28 cellular contexts compared by ENCODE assay signal in genomic region chr20:60648556-60648955, GRCh38.
"Had no signal": no experiment of that assay in that cellular context is flagged by ENCODE, and none has a peak within 500 bp of the region (broad histone marks: within the 10 kb centered on the region; RNA-seq: fewer than 3 reads in every experiment).

No MANE protein-coding gene starts in this region.

- H3K4me1 Mint-ChIP-seq: activated CD4-positive, alpha-beta T cell treated with anti-CD3 and anti-CD28 coated beads, Interleukin-2, amount 10 ng/mL, durations not matched to agents 24 days and 14 days; activated naive CD8-positive, alpha-beta T cell treated with anti-CD3 and anti-CD28 coated beads for 36 hours; activated T-helper 17 cell treated with anti-CD3 and anti-CD28 coated beads, Interleukin-2, amount 50 U/mL, for 72 hours had no signal

- H3K27ac Mint-ChIP-seq: activated CD4-positive, alpha-beta T cell treated with anti-CD3 and anti-CD28 coated beads, Interleukin-2, amount 10 ng/mL, durations not matched to agents 24 days and 14 days; activated CD8-positive, alpha-beta T cell treated with anti-CD3 and anti-CD28 coated beads for 36 hours; activated naive CD8-positive, alpha-beta T cell treated with anti-CD3 and anti-CD28 coated beads for 36 hours; activated T-cell treated with anti-CD3 and anti-CD28 coated beads, Interleukin-2, amount 50 U/mL, for 72 hours; activated T-helper 17 cell treated with anti-CD3 and anti-CD28 coated beads, Interleukin-2, amount 50 U/mL, for 72 hours had no signal

- H3K9me3 Mint-ChIP-seq: activated naive CD8-positive, alpha-beta T cell treated with anti-CD3 and anti-CD28 coated beads for 36 hours had no signal

- DNase-seq: activated CD4-positive, alpha-beta T cell treated with anti-CD3 and anti-CD28 coated beads, Interleukin-2, amount 10 ng/mL, durations not matched to agents 24 days and 14 days; activated CD4-positive, alpha-beta T cell treated with anti-CD3 and anti-CD28 coated beads, Interleukin-2, amount 50 U/mL, for 4 hours; activated CD8-positive, alpha-beta T cell treated with anti-CD3 and anti-CD28 coated beads for 36 hours; activated effector memory CD4-positive, alpha-beta T cell treated with anti-CD3 and anti-CD28 coated beads, Interleukin-2, amount 50 U/mL, for 16 hours; activated naive CD4-positive, alpha-beta T cell; activated naive CD4-positive, alpha-beta T cell treated with anti-CD3 and anti-CD28 coated beads, Interleukin-2, amount 50 U/mL, for 16 hours; activated naive CD8-positive, alpha-beta T cell treated with anti-CD3 and anti-CD28 coated beads for 36 hours; activated T-cell treated with anti-CD3 and anti-CD28 coated beads, Interleukin-2, amount 50 U/mL, for 1 hour; activated T-cell treated with anti-CD3 and anti-CD28 coated beads, Interleukin-2, amount 50 U/mL, for 72 hours; amniotic stem cell; aorta; brain microvascular endothelial cell; central memory CD4-positive, alpha-beta T cell; Kasumi-1; KG1; MG63; NCI-H1092; NCI-H1436 treated with DMSO at 0.1 percent for 48 hours; NCI-H1694 treated with DMSO at 0.1 percent for 48 hours; NCI-H2029; NCI-H345; NCI-H524 treated with DMSO at 0.1 percent for 48 hours; PC-3; Peyer's patch; RPMI8226; SHP77 treated with DMSO at 0.1 percent for 48 hours had no signal

- ATAC-seq: activated CD8-positive, alpha-beta T cell treated with anti-CD3 and anti-CD28 coated beads for 36 hours; activated T-cell treated with anti-CD3 and anti-CD28 coated beads, Interleukin-2, amount 50 U/mL, for 72 hours; activated T-helper 17 cell treated with anti-CD3 and anti-CD28 coated beads, Interleukin-2, amount 50 U/mL, for 72 hours; PC-3 had no signal

- H3K36me3 Mint-ChIP-seq: activated naive CD8-positive, alpha-beta T cell treated with anti-CD3 and anti-CD28 coated beads for 36 hours had no signal

- FAIRE-seq: TTC549 had no signal

- H3K27me3 Mint-ChIP-seq: activated CD4-positive, alpha-beta T cell treated with anti-CD3 and anti-CD28 coated beads, Interleukin-2, amount 10 ng/mL, durations not matched to agents 24 days and 14 days; activated naive CD8-positive, alpha-beta T cell treated with anti-CD3 and anti-CD28 coated beads for 36 hours; activated T-helper 17 cell treated with anti-CD3 and anti-CD28 coated beads, Interleukin-2, amount 50 U/mL, for 72 hours had no signal

- H3K4me3 Mint-ChIP-seq: activated CD4-positive, alpha-beta T cell treated with anti-CD3 and anti-CD28 coated beads, Interleukin-2, amount 10 ng/mL, durations not matched to agents 24 days and 14 days; activated CD8-positive, alpha-beta T cell treated with anti-CD3 and anti-CD28 coated beads for 36 hours; activated naive CD8-positive, alpha-beta T cell treated with anti-CD3 and anti-CD28 coated beads for 36 hours; activated T-cell treated with anti-CD3 and anti-CD28 coated beads, Interleukin-2, amount 50 U/mL, for 72 hours; activated T-helper 17 cell treated with anti-CD3 and anti-CD28 coated beads, Interleukin-2, amount 50 U/mL, for 72 hours had no signal
